8 cellular contexts compared by ENCODE assay signal in genomic region chr19:7522923-7523667, GRCh38. TPM values are rescaled to one million over a fixed set of nuclear protein-coding genes. Genes with fewer than 3 reads are reported as not detected.
A peak's percentile ranks its signal among the peaks of the same experiment; 100 is the strongest.
DNase-seq lines count a peak whose midpoint lies in the region; ATAC-seq, FAIRE-seq and TF ChIP-seq lines count a peak whose summit lies in the region.

No MANE protein-coding gene starts in this region.

- peaks cover 5 to 14% of the 10 kb centered on the region in 2 experiments; a peak in 2 of 4 replicates for H3K4me1 ChIP-seq in SK-N-SH (ENCODE audit: control insufficient read depth in 1 of 2, insufficient read depth in 2 of 2, low read depth in 1 of 2, low read length in 1 of 2)
- peaks cover 15 to 19% of the 10 kb centered on the region in 2 donors for H3K4me1 ChIP-seq in gastrocnemius medialis

- peak overlapping the region; percentile 97 for H3K4me2 ChIP-seq in SK-N-SH
- H3K4me2 ChIP-seq in SU-DHL-6 (ENCODE audit: low read depth, low read length, poor library complexity, severe bottlenecking), result peak overlapping the region; percentile 93

- H3K27ac ChIP-seq in SK-N-SH (ENCODE audit: low read depth in 2 of 2, low read length in 1 of 2), result no peak overlapping the region
- H3K27ac ChIP-seq in SU-DHL-6 (ENCODE audit: low read depth, low read length), result no peak overlapping the region
- peak overlapping the region; percentile 32 to 84 (median 70) for H3K27ac ChIP-seq in gastrocnemius medialis

- H3K79me2 ChIP-seq in SK-N-SH (ENCODE audit: insufficient read depth), result peaks cover 8% of the 10 kb centered on the region
- no peaks in the 10 kb centered on the region for H3K79me2 ChIP-seq in SU-DHL-6 (ENCODE audit: insufficient read depth, low read length)

- FAIRE-seq in GM12891 (lab: Jason Lieb, UNC), result no peak

- H3K36me3 ChIP-seq in SK-N-SH (replicated peaks in 1 of 2; ENCODE audit: control insufficient read depth in 1 of 2, insufficient read depth in 2 of 2, low read length in 1 of 2) (peaks cover 0 to 8% of the 10 kb centered on the region in 2 experiments), SU-DHL-6 (ENCODE audit: low read length) (no peaks in the 10 kb centered on the region), gastrocnemius medialis (peaks cover 0 to 29% of the 10 kb centered on the region in 2 donors)

- CTCF ChIA-PET in SK-N-SH (lab: Yijun Ruan, JAX), result interaction anchor here (0.9 to 3.8 kb wide), 11 partner anchors 10 to 421 kb away, joined by 3 to 25 read pairs (median 4); partner anchors contain the start of gene PNPLA6

- POLR2A ChIA-PET in SK-N-SH (lab: Yijun Ruan, JAX), result interaction anchor here (0.8 to 3.5 kb wide), 7 partner anchors 10 to 125 kb away, joined by 3 to 16 read pairs (median 4); partner anchors contain the start of gene PNPLA6

- TF ChIP-seq EP300 in SK-N-SH (IDR thresholded peaks at IDR 0.05; ENCODE audit: borderline replicate concordance in 1 of 2, low read depth in 1 of 2, low read length in 1 of 2), result no peak

- intact Hi-C loops in gastrocnemius medialis (cut with DNase I; ENCODE audit: low total_unique reads), result loop anchor here (1.0 to 2.0 kb wide), 4 partner anchors 11 to 424 kb away; partner anchors contain the start of genes PET100, PEX11G and XAB2

- H3K27me3 ChIP-seq in SK-N-SH (ENCODE audit: insufficient read depth) (no peaks in the 10 kb centered on the region), SU-DHL-6 (ENCODE audit: low read length) (no peaks in the 10 kb centered on the region), gastrocnemius medialis (no peaks in the 10 kb centered on the region)

- TF ChIP-seq POLR2A in gastrocnemius medialis (IDR thresholded peaks at IDR 0.05), result peak in 1 of 2 donors; percentile 4
- no peak for TF ChIP-seq POLR2A in GM12891 (IDR thresholded peaks at IDR 0.05; ENCODE audit: low read depth, low read length)

- in situ Hi-C loops in gastrocnemius medialis (cut with MboI; ENCODE audit: low sequenced_read_pairs in 4 of 4), result no loop called here

- no peak; the same call in 1 of the 3 replicates for ATAC-seq in SK-N-SH treated with all-trans-retinoic acid at 6 μM for 48 hours
- peak in 1 of 2 donors; percentile 3 for ATAC-seq in gastrocnemius medialis

- WGBS in SK-N-SH (ENCODE audit: low lambda C conversion rate), result 0% methylated on average over 8 of the region's 23 CpGs

- TF ChIP-seq RAD21 in SK-N-SH (IDR thresholded peaks at IDR 0.05; ENCODE audit: low read length), result no peak

- H2AFZ ChIP-seq in SK-N-SH (ENCODE audit: low read depth), result peak overlapping the region; percentile 63; the same call in 1 of the 2 replicates
- peak overlapping the region; percentile 78 for H2AFZ ChIP-seq in SU-DHL-6 (ENCODE audit: low read depth, low read length, severe bottlenecking)

- H3K9me3 ChIP-seq in SK-N-SH (no peaks in the 10 kb centered on the region), SU-DHL-6 (ENCODE audit: insufficient read depth, low read length) (no peaks in the 10 kb centered on the region), gastrocnemius medialis (no peaks in the 10 kb centered on the region)

- peak overlapping the region; percentile 79 to 89 for H3K4me3 ChIP-seq in SK-N-SH (ENCODE audit: low read depth in 2 of 2, low read length in 1 of 2)
- peak overlapping the region; percentile 85 for H3K4me3 ChIP-seq in SU-DHL-6 (ENCODE audit: insufficient read depth, low read length, poor library complexity, severe bottlenecking)
- peak overlapping the region; percentile 79 for H3K4me3 ChIP-seq in fibroblast of villous mesenchyme (ENCODE audit: low read depth, low read length)
- H3K4me3 ChIP-seq in gastrocnemius medialis, result peak overlapping the region; percentile 67 to 95 (median 85)

- H4K20me1 ChIP-seq in SK-N-SH (ENCODE audit: insufficient read depth) (no peaks in the 10 kb centered on the region), SU-DHL-6 (ENCODE audit: low read depth, low read length) (no peaks in the 10 kb centered on the region)

- H3F3A ChIP-seq in SK-N-SH (replicated peaks; ENCODE audit: insufficient read depth), result peaks cover 12% of the 10 kb centered on the region
- H3F3A ChIP-seq in SU-DHL-6 (ENCODE audit: insufficient read depth), result no peaks in the 10 kb centered on the region

- H3K9me2 ChIP-seq in SK-N-SH, result no peaks in the 10 kb centered on the region
- H3K9me2 ChIP-seq in SU-DHL-6 (replicated peaks; ENCODE audit: insufficient read depth, low read length), result no peaks in the 10 kb centered on the region

- H3K9ac ChIP-seq in SK-N-SH (peak overlapping the region; percentile 74), SU-DHL-6 (ENCODE audit: low read length) (peak overlapping the region; percentile 77)

- DNase-seq in SK-N-SH (peak; percentile 44), fibroblast of villous mesenchyme (ENCODE audit: low read depth) (peak; percentile 52), gastrocnemius medialis (no peak), SKM-1 treated with dmso at 0.1 percent for 144 hours (lab: John Stamatoyannopoulos, UW; ENCODE audit: unreplicated experiment) (no peak), GM12891 (ENCODE audit: insufficient read length, low spot score) (no peak)
- DNase-seq in activated CD4-positive, alpha-beta T cell treated with anti-CD3 and anti-CD28 coated beads for 4 hours, result no peak

- no peak for TF ChIP-seq CTCF in SK-N-SH (IDR thresholded peaks at IDR 0.05)
- TF ChIP-seq CTCF in SU-DHL-6 (IDR thresholded peaks at IDR 0.05; ENCODE audit: insufficient read depth, low read length, poor library complexity, severe bottlenecking), result no peak
- no peak for TF ChIP-seq CTCF in fibroblast of villous mesenchyme (IDR thresholded peaks at IDR 0.05; ENCODE audit: insufficient read depth, low read depth, low read length)
- no peak for TF ChIP-seq CTCF in gastrocnemius medialis (IDR thresholded peaks at IDR 0.05 in 4 of 5, conservative IDR thresholded peaks at IDR 0.05 in 1 of 5)

TF ChIP-seq in SK-N-SH treated with all-trans-retinoic acid at 6 μM for 48 hours, 23 proteins besides CTCF, POLR2A, EP300 and RAD21 (continues in another document):
- no peak for TF ChIP-seq RARB (CRISPR knock-in tag; IDR thresholded peaks at IDR 0.05)
- no peak for TF ChIP-seq PATZ1 (CRISPR knock-in tag; IDR thresholded peaks at IDR 0.05; ENCODE audit: borderline replicate concordance)
- TF ChIP-seq ZFP30 (CRISPR knock-in tag; IDR thresholded peaks at IDR 0.05), result no peak

TF ChIP-seq in GM12891, 5 proteins besides CTCF, POLR2A, EP300 and RAD21:
- TF ChIP-seq SPI1 (IDR thresholded peaks at IDR 0.05; ENCODE audit: low read depth, low read length) (no peak), PAX5 (IDR thresholded peaks at IDR 0.05; ENCODE audit: insufficient read depth, low read length, severe bottlenecking) (no peak), TAF1 (IDR thresholded peaks at IDR 0.05; ENCODE audit: low read depth, low read length) (no peak), POU2F2 (IDR thresholded peaks at IDR 0.05; ENCODE audit: low read depth, low read length) (no peak), POLR2AphosphoS5 (IDR thresholded peaks at IDR 0.05; ENCODE audit: low read depth, low read length) (no peak)

RNA-seq across cellular contexts. Expression of gene MCOLN1, which starts 0.7 kb away (rescaled TPM):
- 28.4 and 28.9 TPM in 2 replicates for polyA plus RNA-seq in SK-N-SH (2012; rRNA removed)
- polyA plus RNA-seq in SK-N-SH (2012; cell fraction: cytosol; rRNA removed), result 10.6 and 12.9 TPM in 2 replicates
- polyA plus RNA-seq in SK-N-SH (2012; cell fraction: nucleus; rRNA removed), result 65.9 and 69.2 TPM in 2 replicates
- total RNA-seq in fibroblast of villous mesenchyme (5.5 and 8.6 TPM in 2 replicates), gastrocnemius medialis (10 to 100 TPM in 3 of 4 donors, 1 to 10 TPM in 1; 9.2 to 13.6 (median 11.5) TPM)
- polyA plus RNA-seq in GM12891 (2012; ENCODE audit: low read depth, missing spikeins), result 5.8 TPM

RNA-seq across cellular contexts. Expression of gene ZNF358, which starts 7.2 kb away (rescaled TPM):
- polyA plus RNA-seq in SK-N-SH (2012; rRNA removed), result 29.7 and 49.3 TPM in 2 replicates
- 21.6 and 32.0 TPM in 2 replicates for polyA plus RNA-seq in SK-N-SH (2012; cell fraction: cytosol; rRNA removed)
- 28.1 and 53.6 TPM in 2 replicates for polyA plus RNA-seq in SK-N-SH (2012; cell fraction: nucleus; rRNA removed)
- 13.8 and 20.9 TPM in 2 replicates for total RNA-seq in fibroblast of villous mesenchyme
- 100 to 1,000 TPM in 2 of 4 donors, 10 to 100 TPM in 2; 69.8 to 139 (median 116) TPM for total RNA-seq in gastrocnemius medialis
- 6.6 TPM for polyA plus RNA-seq in GM12891 (2012; ENCODE audit: low read depth, missing spikeins)

RNA-seq across cellular contexts. Expression of gene PNPLA6, which starts 12.4 kb away (rescaled TPM):
- polyA plus RNA-seq in SK-N-SH (2012; rRNA removed), result 40.5 and 90.5 TPM in 2 replicates
- 24.6 and 35.9 TPM in 2 replicates for polyA plus RNA-seq in SK-N-SH (2012; cell fraction: cytosol; rRNA removed)
- polyA plus RNA-seq in SK-N-SH (2012; cell fraction: nucleus; rRNA removed), result 203 and 312 TPM in 2 replicates
- 101 and 106 TPM in 2 replicates for total RNA-seq in fibroblast of villous mesenchyme
- 100 to 1,000 TPM in 1 of 4 donors, 10 to 100 TPM in 3; 61.4 to 101 (median 75.1) TPM for total RNA-seq in gastrocnemius medialis
- polyA plus RNA-seq in GM12891 (2012; ENCODE audit: low read depth, missing spikeins), result 51.3 TPM

RNA-seq across cellular contexts. Expression of gene PEX11G, which starts 34.3 kb away (rescaled TPM):
- 6.1 and 6.4 TPM in 2 replicates for polyA plus RNA-seq in SK-N-SH (2012; rRNA removed)
- 3.9 and 5.3 TPM in 2 replicates for polyA plus RNA-seq in SK-N-SH (2012; cell fraction: cytosol; rRNA removed)
- 5.7 and 8.6 TPM in 2 replicates for polyA plus RNA-seq in SK-N-SH (2012; cell fraction: nucleus; rRNA removed)
- total RNA-seq in fibroblast of villous mesenchyme, result 2.3 and 2.6 TPM in 2 replicates
- 1 to 10 TPM in 2 of 4 donors, under 1 TPM in 1, not detected in 1; 0.51 to 1.4 (median 1.1) TPM for total RNA-seq in gastrocnemius medialis
- 2.3 TPM for polyA plus RNA-seq in GM12891 (2012; ENCODE audit: low read depth, missing spikeins)

Comparison
In these comparisons a context has a peak if more than half of its experiments do, and no peak if none do; other contexts are left out.
1. DNase-seq: peak in SK-N-SH (single experiment) and fibroblast of villous mesenchyme (single experiment); none in gastrocnemius medialis (0 of 2), SKM-1 treated with dmso at 0.1 percent for 144 hours (single experiment), GM12891 (single experiment) and activated CD4-positive, alpha-beta T cell treated with anti-CD3 and anti-CD28 coated beads for 4 hours (0 of 2).
2. H3K27ac ChIP-seq: peak in gastrocnemius medialis (4 of 4); none in SK-N-SH (0 of 2) and SU-DHL-6 (single experiment).
3. Peak in every context shown above with its lines, with median percentiles within 50 percentile points of each other: H3K4me3 ChIP-seq.